1 cellular context compared by ENCODE assay signal in genomic region chr3:12004741-12005513, GRCh38.
TF ChIP-seq lines count a peak whose summit lies in the region.

No MANE protein-coding gene starts in this region.

TF ChIP-seq in neural cell, 6 proteins besides CTCF, POLR2A, EP300 and RAD21 (continued from another document):
- TF ChIP-seq EZH2 (IDR thresholded peaks at IDR 0.05; ENCODE audit: borderline replicate concordance, insufficient read depth, low read length, poor library complexity, severe bottlenecking) (no peak), POLR2AphosphoS5 (IDR thresholded peaks at IDR 0.05) (no peak)
